ENCODE assay signal across 8 cellular contexts in the genomic region with DNA sequence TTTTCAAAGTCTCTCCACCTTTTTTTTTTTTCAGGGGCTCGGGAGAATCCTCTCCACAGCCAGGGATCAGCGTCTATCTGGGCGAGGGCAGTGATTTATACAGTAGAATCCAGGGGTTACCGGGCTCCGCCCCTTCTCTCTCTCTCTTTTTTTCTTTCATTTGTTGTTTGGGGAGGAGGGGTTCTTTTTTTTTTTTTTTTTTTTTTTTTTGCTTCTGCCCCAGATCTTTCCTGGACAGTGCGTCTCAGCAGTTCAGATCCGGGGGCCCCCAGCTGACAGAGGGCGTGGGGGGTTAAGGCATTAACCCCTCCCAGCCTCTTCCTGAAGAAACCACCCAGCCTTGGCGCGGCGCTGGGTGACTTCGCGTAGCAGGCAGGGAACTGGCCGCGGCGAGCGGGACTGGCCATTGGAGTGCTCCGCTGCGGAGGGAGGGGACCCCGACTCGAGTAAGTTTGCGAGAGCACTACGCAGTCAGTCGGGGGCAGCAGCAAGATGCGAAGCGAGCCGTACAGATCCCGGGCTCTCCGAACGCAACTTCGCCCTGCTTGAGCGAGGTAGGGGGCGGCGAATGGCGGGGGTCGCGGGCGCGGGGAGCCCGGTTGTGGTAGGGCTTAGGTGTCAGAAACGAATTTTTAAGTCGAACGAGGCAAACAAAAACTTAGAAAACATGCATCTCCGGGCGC. TPM values are rescaled to one million over a fixed set of nuclear protein-coding genes. Genes with fewer than 3 reads are reported as not detected.
DNase-seq lines count a peak whose midpoint lies in the region; ATAC-seq and TF ChIP-seq lines count a peak whose summit lies in the region.

S1PR1 (plus strand) TSS at position 474 of the 683 bp plus-strand sequence. CDS start 1,966 bp downstream, outside the sequence.

- no peaks in the 10 kb centered on the region for H3K27me3 Mint-ChIP-seq in activated T-helper 2 cell treated with anti-CD3 and anti-CD28 coated beads, Interferon-gamma antibody, Interleukin-2, Interleukin-4, amounts not matched to agents 10 μg/mL and 5 μg/mL and 100 μg/mL, durations not matched to agents 14 hours and 24 hours and 36 hours (ENCODE audit: low read depth)
- H3K27me3 Mint-ChIP-seq in nephron progenitor cell (ENCODE audit: low read depth, poor library complexity), result peaks cover 3% of the 10 kb centered on the region

- TF ChIP-seq CTCF in fibroblast of pulmonary artery (IDR thresholded peaks at IDR 0.05; ENCODE audit: low read length, missing control alignments), result no peak
- TF ChIP-seq CTCF in nephron progenitor cell (IDR thresholded peaks at IDR 0.05), result no peak

- peak within 1 kb of the TSS; percentile 51 to 62 for H3K9ac ChIP-seq in stomach smooth muscle (ENCODE audit: low read length in 2 of 2)

- intact Hi-C loops in activated T-helper 2 cell treated with anti-CD3 and anti-CD28 coated beads, Interferon-gamma antibody, Interleukin-2, Interleukin-4, amounts not matched to agents 10 μg/mL and 5 μg/mL and 100 μg/mL, durations not matched to agents 14 hours and 24 hours and 36 hours (cut with micrococcal nuclease), result no loop called here

- peaks cover 3% of the 10 kb centered on the region for H3K9me3 Mint-ChIP-seq in activated T-helper 2 cell treated with anti-CD3 and anti-CD28 coated beads, Interferon-gamma antibody, Interleukin-2, Interleukin-4, amounts not matched to agents 10 μg/mL and 5 μg/mL and 100 μg/mL, durations not matched to agents 14 hours and 24 hours and 36 hours
- H3K9me3 Mint-ChIP-seq in nephron progenitor cell, result no peaks in the 10 kb centered on the region

- peak within 1 kb of the TSS; percentile 99 for H3K4me3 Mint-ChIP-seq in activated T-helper 2 cell treated with anti-CD3 and anti-CD28 coated beads, Interferon-gamma antibody, Interleukin-2, Interleukin-4, amounts not matched to agents 10 μg/mL and 5 μg/mL and 100 μg/mL, durations not matched to agents 14 hours and 24 hours and 36 hours (ENCODE audit: low read depth)
- peak within 1 kb of the TSS; percentile 95 for H3K4me3 Mint-ChIP-seq in nephron progenitor cell

- peak within 1 kb of the TSS; percentile 11 for H3K27ac ChIP-seq in stomach smooth muscle (ENCODE audit: low read length)

- H3K4me1 Mint-ChIP-seq in activated T-helper 2 cell treated with anti-CD3 and anti-CD28 coated beads, Interferon-gamma antibody, Interleukin-2, Interleukin-4, amounts not matched to agents 10 μg/mL and 5 μg/mL and 100 μg/mL, durations not matched to agents 14 hours and 24 hours and 36 hours (ENCODE audit: low read depth), result peaks cover 57% of the 10 kb centered on the region
- H3K4me1 Mint-ChIP-seq in nephron progenitor cell, result peaks cover 50% of the 10 kb centered on the region

- H3K4me3 ChIP-seq in fibroblast of pulmonary artery (replicated peaks; ENCODE audit: low read depth, low read length) (peak within 1 kb of the TSS; percentile 98), stomach smooth muscle (ENCODE audit: low read length in 2 of 2) (peak within 1 kb of the TSS; percentile 76 to 80)

- H3K27ac Mint-ChIP-seq in activated T-helper 2 cell treated with anti-CD3 and anti-CD28 coated beads, Interferon-gamma antibody, Interleukin-2, Interleukin-4, amounts not matched to agents 10 μg/mL and 5 μg/mL and 100 μg/mL, durations not matched to agents 14 hours and 24 hours and 36 hours, result peak within 1 kb of the TSS; percentile 96
- H3K27ac Mint-ChIP-seq in nephron progenitor cell, result peak within 1 kb of the TSS; percentile 73

- DNase-seq in NCI-H774 (lab: John Stamatoyannopoulos, UW), result peak; percentile 34
- peak; percentile 74 for DNase-seq in activated T-helper 2 cell treated with anti-CD3 and anti-CD28 coated beads, Interferon-gamma antibody, Interleukin-2, Interleukin-4, amounts not matched to agents 10 μg/mL and 5 μg/mL and 100 μg/mL, durations not matched to agents 14 hours and 24 hours and 36 hours (ENCODE audit: low spot score)
- DNase-seq in fibroblast of pulmonary artery (ENCODE audit: low read depth), result peak; percentile 92
- peak; percentile 83 for DNase-seq in nephron progenitor cell
- DNase-seq in NOMO-1 (lab: John Stamatoyannopoulos, UW; ENCODE audit: unreplicated experiment in 2 of 2), result no peak

- H3K36me3 ChIP-seq in stomach smooth muscle (ENCODE audit: control insufficient read depth in 2 of 2, insufficient read depth in 2 of 2, low read length in 2 of 2), result no peaks in the 10 kb centered on the region

- H3K4me1 ChIP-seq in stomach smooth muscle (ENCODE audit: control insufficient read depth, insufficient read depth, low read length), result peaks cover 22% of the 10 kb centered on the region

- no peaks in the 10 kb centered on the region for H3K9me3 ChIP-seq in stomach smooth muscle (ENCODE audit: control insufficient read depth in 2 of 2, low read length in 2 of 2)

- ATAC-seq in GM18498 (IDR thresholded peaks at IDR 0.05; ENCODE audit: unreplicated experiment) (peak; percentile 30), HG02763 (IDR thresholded peaks at IDR 0.05; ENCODE audit: unreplicated experiment) (peak; percentile 16)

- H3K36me3 Mint-ChIP-seq in activated T-helper 2 cell treated with anti-CD3 and anti-CD28 coated beads, Interferon-gamma antibody, Interleukin-2, Interleukin-4, amounts not matched to agents 10 μg/mL and 5 μg/mL and 100 μg/mL, durations not matched to agents 14 hours and 24 hours and 36 hours (ENCODE audit: low read depth), result peaks cover 64% of the 10 kb centered on the region
- H3K36me3 Mint-ChIP-seq in nephron progenitor cell (ENCODE audit: low read depth), result peaks cover 18% of the 10 kb centered on the region

- peaks cover 2 to 11% of the 10 kb centered on the region in 2 donors for H3K27me3 ChIP-seq in stomach smooth muscle (ENCODE audit: control insufficient read depth in 1 of 2, insufficient read depth in 2 of 2, low read length in 2 of 2)

RNA-seq across cellular contexts. Expression of gene S1PR1, which starts in this region (rescaled TPM):
- 71.0 and 73.0 TPM in 2 replicates for total RNA-seq in activated T-helper 2 cell treated with anti-CD3 and anti-CD28 coated beads, Interferon-gamma antibody, Interleukin-2, Interleukin-4, amounts not matched to agents 10 μg/mL and 5 μg/mL and 100 μg/mL, durations not matched to agents 14 hours and 24 hours and 36 hours

Comparison
In these comparisons a context has a peak if more than half of its experiments do, and no peak if none do; other contexts are left out.
1. DNase-seq: peak in NCI-H774 (single experiment), activated T-helper 2 cell treated with anti-CD3 and anti-CD28 coated beads, Interferon-gamma antibody, Interleukin-2, Interleukin-4, amounts not matched to agents 10 μg/mL and 5 μg/mL and 100 μg/mL, durations not matched to agents 14 hours and 24 hours and 36 hours (single experiment), fibroblast of pulmonary artery (single experiment) and nephron progenitor cell (single experiment); none in NOMO-1 (0 of 2).